ENCODE assay signal across 7 cellular contexts in the genomic region with DNA sequence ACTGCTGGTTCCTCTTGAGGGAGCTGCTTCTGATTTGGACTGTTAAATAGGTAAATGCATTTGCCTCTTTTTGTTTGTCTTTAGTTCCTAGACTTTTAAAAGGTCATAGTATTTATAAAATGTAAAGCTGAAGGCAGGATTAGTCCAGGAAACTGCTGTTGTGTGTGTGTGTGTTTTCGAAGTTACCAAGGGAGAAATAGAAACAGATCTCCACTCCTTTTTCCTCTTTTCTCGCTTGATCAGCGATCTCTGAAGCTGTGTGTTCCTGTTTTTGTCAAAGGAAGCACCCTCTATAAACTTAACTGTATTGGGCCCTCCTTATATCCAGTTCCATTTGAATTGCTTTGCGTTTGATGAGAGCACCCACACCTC. TPM values are rescaled to one million over a fixed set of nuclear protein-coding genes. Genes with fewer than 3 reads are reported as not detected.
DNase-seq lines count a peak whose midpoint lies in the region; TF ChIP-seq lines count a peak whose summit lies in the region.

No MANE protein-coding gene starts in this region.

- H3K9me3 ChIP-seq in NT2/D1 (ENCODE audit: insufficient read depth, low read length) (no peaks in the 10 kb centered on the region), liver (ENCODE audit: control insufficient read depth in 4 of 4, low read length in 3 of 4) (no peaks in the 10 kb centered on the region), thyroid gland (no peaks in the 10 kb centered on the region)

- peak overlapping the region; percentile 72 for H3K27ac ChIP-seq in caudate nucleus (ENCODE audit: low read depth, low read length)
- H3K27ac ChIP-seq in liver (ENCODE audit: low read depth in 1 of 2, low read length in 2 of 2), result peak overlapping the region; percentile 90 to 97
- H3K27ac ChIP-seq in thyroid gland, result peak overlapping the region; percentile 88 to 96 (median 92)

- H3K36me3 ChIP-seq in NT2/D1 (ENCODE audit: insufficient read depth, insufficient read length, low read length) (no peaks in the 10 kb centered on the region), liver (ENCODE audit: control insufficient read depth in 4 of 4, insufficient read depth in 3 of 4, low read depth in 1 of 4, low read length in 3 of 4) (no peaks in the 10 kb centered on the region), thyroid gland (no peaks in the 10 kb centered on the region)

- H3K27me3 ChIP-seq in NT2/D1 (ENCODE audit: insufficient read depth, insufficient read length) (no peaks in the 10 kb centered on the region), liver (ENCODE audit: control insufficient read depth in 4 of 4, insufficient read depth in 4 of 4, low read length in 3 of 4) (no peaks in the 10 kb centered on the region), thyroid gland (no peaks in the 10 kb centered on the region)

- no peak for DNase-seq in NT2/D1 (ENCODE audit: low read depth, low spot score)
- DNase-seq in caudate nucleus (lab: John Stamatoyannopoulos, UW), result no peak
- DNase-seq in thyroid gland, result no peak
- DNase-seq in GM10248 (ENCODE audit: extremely low spot score), result no peak
- no peak for DNase-seq in SHP77 treated with DMSO at 0.1 percent for 48 hours (lab: John Stamatoyannopoulos, UW)

- H3K4me1 ChIP-seq in NT2/D1 (ENCODE audit: insufficient read depth, insufficient read length) (no peaks in the 10 kb centered on the region), liver (ENCODE audit: control insufficient read depth in 4 of 4, insufficient read depth in 4 of 4, low read length in 3 of 4) (peaks cover 0 to 24% (median 9%) of the 10 kb centered on the region in 4 donors), thyroid gland (peaks cover 11 to 12% of the 10 kb centered on the region in 2 donors)

- POLR2A ChIA-PET in GM10248 (lab: Yijun Ruan, JAX), result interaction anchor here (0.5 kb wide), 1 partner anchor 71 kb away, joined by 5 read pairs; no protein-coding TSS in a partner anchor

- TF ChIP-seq POLR2A in thyroid gland (IDR thresholded peaks at IDR 0.05), result no peak

- intact Hi-C loops in thyroid gland (cut with DNase I), result no loop called here

- TF ChIP-seq CTCF in GM12875 (IDR thresholded peaks at IDR 0.05; ENCODE audit: borderline replicate concordance, insufficient read depth, low read depth, low read length), result no peak
- no peak for TF ChIP-seq CTCF in liver (IDR thresholded peaks at IDR 0.05; ENCODE audit: low read depth, low read length, missing input control)
- no peak for TF ChIP-seq CTCF in thyroid gland (IDR thresholded peaks at IDR 0.05)
- no peak for TF ChIP-seq CTCF in GM10248 (IDR thresholded peaks at IDR 0.05; ENCODE audit: control extremely low read depth, extremely low read depth, low read depth, missing control alignments)

- peak overlapping the region; percentile 95 for H3K9ac ChIP-seq in NT2/D1 (ENCODE audit: insufficient read length, low read depth)
- H3K9ac ChIP-seq in liver (ENCODE audit: low read depth in 1 of 2, low read length in 2 of 2), result peak overlapping the region; percentile 88 to 99

- no peak for TF ChIP-seq RAD21 in liver (IDR thresholded peaks at IDR 0.05)

- CTCF ChIA-PET in GM10248 (lab: Yijun Ruan, JAX), result interaction anchor here (1.2 to 5.0 kb wide), 4 partner anchors 10 to 21 kb away, joined by 4 to 33 read pairs (median 5); no protein-coding TSS in a partner anchor

- WGBS in liver, result under 1% methylated on average over 4 of the region's 4 CpGs
- WGBS in thyroid gland, 2 donors, result 0 to 2% methylated on average over 4 of the region's 4 CpGs

- H3K4me3 ChIP-seq in GM12875 (ENCODE audit: low read depth, low read length), result peak overlapping the region; percentile 92
- H3K4me3 ChIP-seq in NT2/D1 (ENCODE audit: insufficient read length, low read depth), result peak overlapping the region; percentile 96
- peak overlapping the region; percentile 95 to 99 (median 98) for H3K4me3 ChIP-seq in liver (ENCODE audit: low read depth in 1 of 3, low read length in 3 of 3)
- peak overlapping the region; percentile 89 to 100 (median 90) for H3K4me3 ChIP-seq in thyroid gland (replicated peaks in 1 of 3)

TF ChIP-seq in liver, 16 proteins besides CTCF, POLR2A, EP300 and RAD21:
- no peak for TF ChIP-seq HNF4A (conservative IDR thresholded peaks at IDR 0.05)
- no peak for TF ChIP-seq TAF1 (conservative IDR thresholded peaks at IDR 0.05)
- TF ChIP-seq HNF4G (IDR thresholded peaks at IDR 0.05), result no peak
- no peak for TF ChIP-seq REST (IDR thresholded peaks at IDR 0.05)
- no peak for TF ChIP-seq RXRA (IDR thresholded peaks at IDR 0.05)
- TF ChIP-seq ZBTB33 (IDR thresholded peaks at IDR 0.05), result no peak
- TF ChIP-seq, protein P1, sequence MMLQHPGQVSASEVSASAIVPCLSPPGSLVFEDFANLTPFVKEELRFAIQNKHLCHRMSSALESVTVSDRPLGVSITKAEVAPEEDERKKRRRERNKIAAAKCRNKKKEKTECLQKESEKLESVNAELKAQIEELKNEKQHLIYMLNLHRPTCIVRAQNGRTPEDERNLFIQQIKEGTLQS (IDR thresholded peaks at IDR 0.05), result no peak
- no peak for TF ChIP-seq YY1 (IDR thresholded peaks at IDR 0.05)
- TF ChIP-seq GABPA (IDR thresholded peaks at IDR 0.05 in 1 of 2, conservative IDR thresholded peaks at IDR 0.05 in 1 of 2), result no peak
- TF ChIP-seq MAX (IDR thresholded peaks at IDR 0.05), result no peak

RNA-seq across cellular contexts. Expression of gene SNX2, which starts 0.8 kb away (rescaled TPM):
- total RNA-seq in liver (10 to 100 TPM; 39.2 to 57.0 TPM), thyroid gland (100 to 1,000 TPM; 113 to 136 (median 125) TPM)
- 10 to 100 TPM; 25.5 to 29.3 TPM for polyA plus RNA-seq in liver
